8 cellular contexts compared by ENCODE assay signal in the genomic region with DNA sequence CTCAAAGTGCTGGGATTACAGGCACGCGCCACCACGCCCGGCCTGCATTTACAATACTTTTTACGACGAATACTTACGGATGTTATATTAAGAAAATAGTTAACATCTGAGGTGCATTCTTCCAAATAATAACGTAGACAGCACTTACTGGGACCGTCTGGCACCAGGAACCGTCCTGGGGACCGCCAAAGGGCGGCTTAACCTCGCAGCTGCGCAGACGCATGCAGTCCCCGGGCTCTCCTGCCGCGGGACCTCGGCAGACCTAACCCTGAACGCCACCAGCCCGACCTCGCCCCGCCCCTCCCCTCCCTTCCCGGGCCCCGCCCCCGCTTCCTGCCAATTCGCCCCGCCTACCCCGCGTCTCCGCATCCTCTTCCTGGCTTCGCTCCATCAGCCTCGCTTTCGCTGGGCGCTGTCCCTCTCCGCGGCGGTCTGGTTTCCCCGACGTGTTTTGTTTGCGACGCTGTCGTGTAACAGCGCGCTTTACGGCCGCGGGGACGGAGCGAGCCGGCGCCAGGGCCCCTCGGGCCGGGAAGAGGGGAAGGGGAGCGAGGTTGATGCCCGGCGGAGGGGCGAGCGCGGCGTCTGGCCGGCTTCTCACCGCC. TPM values are rescaled to one million over a fixed set of nuclear protein-coding genes. Genes with fewer than 3 reads are reported as not detected.
DNase-seq lines count a peak whose midpoint lies in the region; ATAC-seq and TF ChIP-seq lines count a peak whose summit lies in the region.

TSS of gene CNOT11 (plus strand) at position 479 of the 605 bp plus-strand sequence. CDS start at position 558, 79 bp downstream.

- no peaks in the 10 kb centered on the region for H3K9me3 Mint-ChIP-seq in activated naive CD8-positive, alpha-beta T cell treated with anti-CD3 and anti-CD28 coated beads, Interleukin-2, amount 50 U/mL, for 24 hours
- no peaks in the 10 kb centered on the region for H3K9me3 Mint-ChIP-seq in type B pancreatic cell

- peak; percentile 99 for DNase-seq in GM12865 (ENCODE audit: low read depth)
- peak; percentile 88 for DNase-seq in NCI-H1417 treated with DMSO at 0.1 percent for 48 hours (lab: John Stamatoyannopoulos, UW)
- DNase-seq in SW480 (ENCODE audit: low spot score) = peak; percentile 98
- peak; percentile 99 for DNase-seq in activated naive CD8-positive, alpha-beta T cell treated with anti-CD3 and anti-CD28 coated beads, Interleukin-2, amount 50 U/mL, for 24 hours
- DNase-seq in cardiac septum (ENCODE audit: low spot score) = peak; percentile 100
- DNase-seq in pons (ENCODE audit: low spot score) = peak; percentile 96
- peak; percentile 99 for DNase-seq in type B pancreatic cell (ENCODE audit: extremely low spot score, unreplicated experiment)

- TF ChIP-seq CTCF in GM12865 (IDR thresholded peaks at IDR 0.05; ENCODE audit: insufficient read depth, low read depth, low read length, missing control alignments) = no peak
- no peak for TF ChIP-seq CTCF in type B pancreatic cell (conservative IDR thresholded peaks at IDR 0.05)

- H3K4me1 Mint-ChIP-seq in activated naive CD8-positive, alpha-beta T cell treated with anti-CD3 and anti-CD28 coated beads, Interleukin-2, amount 50 U/mL, for 24 hours = peaks cover 49% of the 10 kb centered on the region
- peaks cover 34% of the 10 kb centered on the region for H3K4me1 Mint-ChIP-seq in type B pancreatic cell (ENCODE audit: unreplicated experiment)

- peak within 1 kb of the TSS; percentile 91 for H3K27ac Mint-ChIP-seq in activated naive CD8-positive, alpha-beta T cell treated with anti-CD3 and anti-CD28 coated beads, Interleukin-2, amount 50 U/mL, for 24 hours
- H3K27ac Mint-ChIP-seq in type B pancreatic cell = peak within 1 kb of the TSS; percentile 92

- intact Hi-C loops in cardiac septum (cut with DNase I) = loop anchor here (5.0 kb wide), 1 partner anchor 100 kb away; the partner anchor contains the start of gene TBC1D8

- H3K36me3 Mint-ChIP-seq in activated naive CD8-positive, alpha-beta T cell treated with anti-CD3 and anti-CD28 coated beads, Interleukin-2, amount 50 U/mL, for 24 hours (ENCODE audit: low read depth) = peaks cover 13% of the 10 kb centered on the region
- H3K36me3 Mint-ChIP-seq in type B pancreatic cell = peaks cover 10% of the 10 kb centered on the region

- peak within 1 kb of the TSS; percentile 86 for H3K4me3 ChIP-seq in GM12865 (ENCODE audit: low read depth, low read length)

- H3K27me3 Mint-ChIP-seq in activated naive CD8-positive, alpha-beta T cell treated with anti-CD3 and anti-CD28 coated beads, Interleukin-2, amount 50 U/mL, for 24 hours = no peaks in the 10 kb centered on the region
- H3K27me3 Mint-ChIP-seq in type B pancreatic cell = no peaks in the 10 kb centered on the region

- H3K4me3 Mint-ChIP-seq in activated naive CD8-positive, alpha-beta T cell treated with anti-CD3 and anti-CD28 coated beads, Interleukin-2, amount 50 U/mL, for 24 hours = peak within 1 kb of the TSS; percentile 94
- peak within 1 kb of the TSS; percentile 96 for H3K4me3 Mint-ChIP-seq in type B pancreatic cell

- ATAC-seq in HG02763 (IDR thresholded peaks at IDR 0.05; ENCODE audit: unreplicated experiment) = peak; percentile 86
- ATAC-seq in activated naive CD8-positive, alpha-beta T cell treated with anti-CD3 and anti-CD28 coated beads, Interleukin-2, amount 50 U/mL, for 24 hours = peak; percentile 96

RNA-seq across cellular contexts. Expression of gene CNOT11, which starts in this region (rescaled TPM):
- total RNA-seq in cardiac septum = 46.2 TPM
- 64.5 and 69.6 TPM in 2 replicates for total RNA-seq in type B pancreatic cell (ENCODE audit: low replicate concordance)

Comparison
In these comparisons a context has a peak if more than half of its experiments do, and no peak if none do; other contexts are left out.
1. Peak in every context shown above with its lines: DNase-seq, ATAC-seq and H3K4me3 ChIP-seq.